ENCODE assay signal across 9 cellular contexts in genomic region chr2:222561817-222562424, GRCh38.
DNase-seq lines count a peak whose midpoint lies in the region; ATAC-seq and TF ChIP-seq lines count a peak whose summit lies in the region.
"Had no signal": no experiment of that assay in that cellular context is flagged by ENCODE, and none has a peak within 500 bp of the region (broad histone marks: within the 10 kb centered on the region; RNA-seq: fewer than 3 reads in every experiment).

No MANE protein-coding gene starts in this region.

- no peak overlapping the region for H3K27ac ChIP-seq in smooth muscle cell (ENCODE audit: low read depth)

- WGBS in smooth muscle cell (ENCODE audit: low lambda C conversion rate) = 56% methylated on average over 6 of the region's 6 CpGs

- no peaks in the 10 kb centered on the region for H3K4me1 Mint-ChIP-seq in activated naive CD8-positive, alpha-beta T cell treated with anti-CD3 and anti-CD28 coated beads for 36 hours

- no peaks in the 10 kb centered on the region for H3K79me2 ChIP-seq in smooth muscle cell (ENCODE audit: low read depth)

- H3K9ac ChIP-seq in smooth muscle cell (ENCODE audit: low read depth) = no peak overlapping the region

- H3K27ac Mint-ChIP-seq in activated naive CD8-positive, alpha-beta T cell treated with anti-CD3 and anti-CD28 coated beads for 36 hours = no peak overlapping the region

- no peak overlapping the region for H3K4me2 ChIP-seq in smooth muscle cell

- peak; percentile 25 for DNase-seq in DMS79 treated with DMSO at 0.1 percent for 48 hours (lab: John Stamatoyannopoulos, UW)
- no peak for DNase-seq in DMS79 (lab: John Stamatoyannopoulos, UW)
- peak; percentile 55 for DNase-seq in NCI-H748 treated with DMSO at 0.1 percent for 48 hours (lab: John Stamatoyannopoulos, UW)
- peak; percentile 11 for DNase-seq in activated naive CD8-positive, alpha-beta T cell treated with anti-CD3 and anti-CD28 coated beads for 36 hours
- DNase-seq in left ventricle myocardium superior = no peak
- no peak for DNase-seq in smooth muscle cell (lab: John Stamatoyannopoulos, UW; ENCODE audit: unreplicated experiment)

- H4K20me1 ChIP-seq in smooth muscle cell (ENCODE audit: low read depth) = no peaks in the 10 kb centered on the region

- no peak overlapping the region for H2AFZ ChIP-seq in smooth muscle cell (ENCODE audit: low read depth)

- peak; percentile 60 for TF ChIP-seq CTCF in smooth muscle cell (IDR thresholded peaks at IDR 0.05; ENCODE audit: borderline replicate concordance, insufficient read depth, poor library complexity, severe bottlenecking)

- no peaks in the 10 kb centered on the region for H3K9me3 ChIP-seq in smooth muscle cell (replicated peaks; ENCODE audit: low read depth)

- no peaks in the 10 kb centered on the region for H3K9me3 Mint-ChIP-seq in activated naive CD8-positive, alpha-beta T cell treated with anti-CD3 and anti-CD28 coated beads for 36 hours
- H3K9me3 Mint-ChIP-seq: central memory CD8-positive, alpha-beta T cell had no signal

- no peak overlapping the region for H3K4me3 Mint-ChIP-seq in activated naive CD8-positive, alpha-beta T cell treated with anti-CD3 and anti-CD28 coated beads for 36 hours
- H3K4me3 Mint-ChIP-seq: central memory CD8-positive, alpha-beta T cell had no signal

- peaks cover 3% of the 10 kb centered on the region for H3K27me3 Mint-ChIP-seq in activated naive CD8-positive, alpha-beta T cell treated with anti-CD3 and anti-CD28 coated beads for 36 hours
- H3K27me3 Mint-ChIP-seq: central memory CD8-positive, alpha-beta T cell had no signal

- no peaks in the 10 kb centered on the region for H3K36me3 ChIP-seq in smooth muscle cell (ENCODE audit: low read depth)

- peaks cover 22% of the 10 kb centered on the region for H3K36me3 Mint-ChIP-seq in activated naive CD8-positive, alpha-beta T cell treated with anti-CD3 and anti-CD28 coated beads for 36 hours

- H3K4me3 ChIP-seq in smooth muscle cell = no peak overlapping the region

- H3K27me3 ChIP-seq in smooth muscle cell (ENCODE audit: low read depth) = peaks cover 9% of the 10 kb centered on the region

- intact Hi-C loops in left ventricle myocardium superior (cut with micrococcal nuclease) = loop anchor here (5.0 kb wide), 1 partner anchor 245 kb away; no protein-coding TSS in a partner anchor

- no peaks in the 10 kb centered on the region for H3K4me1 ChIP-seq in smooth muscle cell (ENCODE audit: low read depth)

- H3F3A ChIP-seq in smooth muscle cell (ENCODE audit: low read depth) = no peaks in the 10 kb centered on the region

- ATAC-seq in GM21360 (IDR thresholded peaks at IDR 0.05; ENCODE audit: unreplicated experiment) (peak; percentile 84), HG03469 (IDR thresholded peaks at IDR 0.05; ENCODE audit: unreplicated experiment) (peak; percentile 62), left ventricle myocardium superior (peak; percentile 85)

Comparison
In these comparisons a context has a peak if more than half of its experiments do, and no peak if none do; other contexts are left out.
1. DNase-seq: peak in DMS79 treated with DMSO at 0.1 percent for 48 hours (single experiment), NCI-H748 treated with DMSO at 0.1 percent for 48 hours (single experiment) and activated naive CD8-positive, alpha-beta T cell treated with anti-CD3 and anti-CD28 coated beads for 36 hours (single experiment); none in DMS79 (single experiment), left ventricle myocardium superior (single experiment) and smooth muscle cell (single experiment).
2. Peak in every context shown above with its lines, with median percentiles within 50 percentile points of each other: ATAC-seq.